1 cellular context compared by ENCODE assay signal in genomic region chr6:144007779-144008500, GRCh38.
A peak's percentile ranks its signal among the peaks of the same experiment; 100 is the strongest.
TF ChIP-seq lines count a peak whose summit lies in the region.

Gene PLAGL1, minus strand, starts transcription at chr6:144008259. Its CDS starts 60,123 bp downstream, at chr6:143948136.

TF ChIP-seq in HCT116, 20 proteins besides CTCF, POLR2A, EP300 and RAD21 (continued from another document):
- TF ChIP-seq REST (IDR thresholded peaks at IDR 0.05; ENCODE audit: low read depth): no peak
- no peak for TF ChIP-seq TCF7L2 (IDR thresholded peaks at IDR 0.05; ENCODE audit: borderline replicate concordance, extremely low read depth, insufficient read depth, insufficient read length)
- TF ChIP-seq JUND (IDR thresholded peaks at IDR 0.05): no peak
- TF ChIP-seq, protein P1, sequence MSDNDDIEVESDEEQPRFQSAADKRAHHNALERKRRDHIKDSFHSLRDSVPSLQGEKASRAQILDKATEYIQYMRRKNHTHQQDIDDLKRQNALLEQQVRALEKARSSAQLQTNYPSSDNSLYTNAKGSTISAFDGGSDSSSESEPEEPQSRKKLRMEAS (IDR thresholded peaks at IDR 0.05): peak; percentile 26
- no peak for TF ChIP-seq EZH2phosphoT487 (IDR thresholded peaks at IDR 0.05; ENCODE audit: borderline replicate concordance)
- TF ChIP-seq CBX3 (IDR thresholded peaks at IDR 0.05; ENCODE audit: low read depth): no peak
- peak; percentile 37; the same call in 1 of the 2 replicates for TF ChIP-seq SIN3A (IDR thresholded peaks at IDR 0.05; ENCODE audit: low read depth)
- TF ChIP-seq ZFX (IDR thresholded peaks at IDR 0.05): peak; percentile 90
- TF ChIP-seq YY1 (IDR thresholded peaks at IDR 0.05; ENCODE audit: extremely low read depth, insufficient replicate concordance, low read depth, low read length): peak; percentile 58
